Comparison of ENCODE assay signal across 18 cellular contexts in the genomic region with DNA sequence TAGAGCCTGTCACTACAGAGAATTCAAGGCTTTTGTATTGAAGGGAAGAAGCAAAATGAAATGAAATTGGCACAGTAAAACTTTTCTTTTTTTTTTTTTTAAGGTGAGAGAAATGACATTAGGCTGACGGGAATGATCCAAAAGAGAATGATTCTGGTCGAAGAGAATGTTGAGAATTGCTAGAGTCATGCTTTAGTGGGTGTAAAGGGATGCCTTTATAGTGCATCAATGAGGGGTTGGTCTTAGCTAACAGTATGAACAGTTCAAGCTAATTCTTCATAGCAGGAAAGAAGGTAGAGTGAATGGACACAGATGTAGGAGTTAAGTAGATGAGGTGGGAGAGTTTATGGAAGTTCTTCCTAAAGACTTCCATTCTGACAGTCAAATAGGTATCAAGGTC.
"Had no signal": no experiment of that assay in that cellular context is flagged by ENCODE, and none has a peak within 500 bp of the region (broad histone marks: within the 10 kb centered on the region; RNA-seq: fewer than 3 reads in every experiment).

No MANE protein-coding gene starts in this region.

- H3K9me3 ChIP-seq: prostate gland, testis, upper lobe of left lung had no signal

- H3K27ac Mint-ChIP-seq: activated B cell treated with CpG ODN at 0.5 μM for 24 hours; activated CD4-positive, alpha-beta T cell treated with anti-CD3 and anti-CD28 coated beads, Interleukin-2, amount 10 ng/mL, durations not matched to agents 24 days and 14 days; activated T-helper 17 cell treated with anti-CD3 and anti-CD28 coated beads, Interleukin-2, amount 50 U/mL, for 72 hours; dendritic cell treated with granulocyte-macrophage colony-stimulating factor and Interleukin-4, amounts not matched to agents 40 ng/mL and 50 ng/mL, for 4 days; effector memory CD8-positive, alpha-beta T cell; mesothelial cell of epicardium; nephron progenitor cell; stimulated activated naive CD8-positive, alpha-beta T cell treated with anti-CD3 and anti-CD28 coated beads, Interleukin-15, Interleukin-2, amounts not matched to agents 100 ng/mL and 50 ng/mL, for 24 hours; T-helper 17 cell had no signal

- H3K27me3 Mint-ChIP-seq: activated B cell treated with CpG ODN at 0.5 μM for 24 hours had no signal

- H3K27ac ChIP-seq: prostate gland, testis, upper lobe of left lung had no signal

- H3K4me3 ChIP-seq: lung, prostate gland, testis, upper lobe of left lung had no signal

- H3K9me3 Mint-ChIP-seq: activated B cell treated with CpG ODN at 0.5 μM for 24 hours; activated CD4-positive, alpha-beta T cell treated with anti-CD3 and anti-CD28 coated beads, Interleukin-2, amount 10 ng/mL, durations not matched to agents 24 days and 14 days; activated T-helper 17 cell treated with anti-CD3 and anti-CD28 coated beads, Interleukin-2, amount 50 U/mL, for 72 hours; dendritic cell treated with granulocyte-macrophage colony-stimulating factor and Interleukin-4, amounts not matched to agents 40 ng/mL and 50 ng/mL, for 4 days; effector memory CD8-positive, alpha-beta T cell; stimulated activated naive CD8-positive, alpha-beta T cell treated with anti-CD3 and anti-CD28 coated beads, Interleukin-15, Interleukin-2, amounts not matched to agents 100 ng/mL and 50 ng/mL, for 24 hours had no signal

- H3K27me3 ChIP-seq: testis, upper lobe of left lung had no signal

- H3K36me3 Mint-ChIP-seq: mesothelial cell of epicardium had no signal

- DNase-seq: activated B cell treated with CpG ODN at 0.5 μM for 24 hours; activated CD4-positive, alpha-beta T cell treated with anti-CD3 and anti-CD28 coated beads, Interleukin-2, amount 10 ng/mL, durations not matched to agents 24 days and 14 days; activated naive CD4-positive, alpha-beta T cell treated with Interleukin-2 at 50 U/mL for 16 hours; aorta; effector memory CD8-positive, alpha-beta T cell; head of caudate nucleus; left colon; nephron progenitor cell; right cardiac atrium; T-helper 17 cell; testis; upper lobe of left lung had no signal

- H3K4me3 Mint-ChIP-seq: activated B cell treated with CpG ODN at 0.5 μM for 24 hours; activated CD4-positive, alpha-beta T cell treated with anti-CD3 and anti-CD28 coated beads, Interleukin-2, amount 10 ng/mL, durations not matched to agents 24 days and 14 days; activated T-helper 17 cell treated with anti-CD3 and anti-CD28 coated beads, Interleukin-2, amount 50 U/mL, for 72 hours; dendritic cell treated with granulocyte-macrophage colony-stimulating factor and Interleukin-4, amounts not matched to agents 40 ng/mL and 50 ng/mL, for 4 days; effector memory CD8-positive, alpha-beta T cell; mesothelial cell of epicardium; nephron progenitor cell; stimulated activated naive CD8-positive, alpha-beta T cell treated with anti-CD3 and anti-CD28 coated beads, Interleukin-15, Interleukin-2, amounts not matched to agents 100 ng/mL and 50 ng/mL, for 24 hours; T-helper 17 cell had no signal

- H3K4me1 Mint-ChIP-seq: activated B cell treated with CpG ODN at 0.5 μM for 24 hours; activated CD4-positive, alpha-beta T cell treated with anti-CD3 and anti-CD28 coated beads, Interleukin-2, amount 10 ng/mL, durations not matched to agents 24 days and 14 days; activated T-helper 17 cell treated with anti-CD3 and anti-CD28 coated beads, Interleukin-2, amount 50 U/mL, for 72 hours; mesothelial cell of epicardium; nephron progenitor cell had no signal

- H3K36me3 ChIP-seq: prostate gland, upper lobe of left lung had no signal

- ATAC-seq: activated T-helper 17 cell treated with anti-CD3 and anti-CD28 coated beads, Interleukin-2, amount 50 U/mL, for 72 hours; effector memory CD8-positive, alpha-beta T cell; left colon; right cardiac atrium; T-helper 17 cell had no signal

- H3K4me1 ChIP-seq: prostate gland, testis, upper lobe of left lung had no signal
